8 cellular contexts compared by ENCODE assay signal in genomic region chr1:147494998-147495580, GRCh38. TPM values are rescaled to one million over a fixed set of nuclear protein-coding genes. Genes with fewer than 3 reads are reported as not detected.
DNase-seq lines count a peak whose midpoint lies in the region; ATAC-seq and TF ChIP-seq lines count a peak whose summit lies in the region.

No MANE protein-coding gene starts in this region.

- no peak overlapping the region for H3K4me3 Mint-ChIP-seq in Calu3 (ENCODE audit: low read depth, unreplicated experiment)
- H3K4me3 Mint-ChIP-seq in activated T-cell treated with anti-CD3 and anti-CD28 coated beads, Interleukin-2, amount 50 U/mL, for 4 hours, result no peak overlapping the region

- no peak for TF ChIP-seq POLR2A in suprapubic skin (IDR thresholded peaks at IDR 0.05)

- H3F3A ChIP-seq in PC-3 (ENCODE audit: low read length, unreplicated experiment), result no peaks in the 10 kb centered on the region

- WGBS in suprapubic skin, result 15% methylated on average over 9 of the region's 9 CpGs

- no peak for TF ChIP-seq EP300 in Ishikawa (IDR thresholded peaks at IDR 0.05; ENCODE audit: borderline replicate concordance)
- no peak for TF ChIP-seq EP300 in suprapubic skin (IDR thresholded peaks at IDR 0.05)

- H3K36me3 Mint-ChIP-seq in Calu3 (ENCODE audit: insufficient read depth, unreplicated experiment), result no peaks in the 10 kb centered on the region
- H3K36me3 Mint-ChIP-seq in activated T-cell treated with anti-CD3 and anti-CD28 coated beads, Interleukin-2, amount 50 U/mL, for 4 hours (ENCODE audit: insufficient read depth), result no peaks in the 10 kb centered on the region

- H2AFZ ChIP-seq in PC-3 (ENCODE audit: low read length), result peak overlapping the region; percentile 34

- peak; percentile 78 for DNase-seq in Calu3
- DNase-seq in PC-3, result peak; percentile 91
- DNase-seq in activated T-cell treated with anti-CD3 and anti-CD28 coated beads, Interleukin-2, amount 50 U/mL, for 4 hours, result peak; percentile 68
- DNase-seq in fibroblast of peridontal ligament (ENCODE audit: extremely low read depth), result peak; percentile 84
- peak; percentile 38 for DNase-seq in non-pigmented ciliary epithelial cell (ENCODE audit: low read depth)
- DNase-seq in suprapubic skin (ENCODE audit: low spot score in 2 of 2), result peak; percentile 76 to 82

- POLR2A ChIA-PET in PC-3 (lab: Charles Lee; ENCODE audit: unreplicated experiment), result no interaction called here

- H3K27ac Mint-ChIP-seq in Calu3 (ENCODE audit: unreplicated experiment), result no peak overlapping the region

- H4K20me1 ChIP-seq in PC-3 (ENCODE audit: low read length), result no peaks in the 10 kb centered on the region

- H3K36me3 ChIP-seq in PC-3 (ENCODE audit: low read depth, low read length) (no peaks in the 10 kb centered on the region), suprapubic skin (no peaks in the 10 kb centered on the region)

- H3K27me3 ChIP-seq in PC-3 (ENCODE audit: low read length) (no peaks in the 10 kb centered on the region), suprapubic skin (no peaks in the 10 kb centered on the region)

- ATAC-seq in GM21367 (IDR thresholded peaks at IDR 0.05; ENCODE audit: unreplicated experiment), result peak; percentile 68
- peak; percentile 98 for ATAC-seq in PC-3
- peak; percentile 98 to 99 for ATAC-seq in activated T-cell treated with anti-CD3 and anti-CD28 coated beads, Interleukin-2, amount 50 U/mL, for 4 hours

- H3K9me3 ChIP-seq in PC-3 (ENCODE audit: low read length) (no peaks in the 10 kb centered on the region), suprapubic skin (no peaks in the 10 kb centered on the region)

- intact Hi-C loops in Calu3 (cut with micrococcal nuclease; ENCODE audit: unreplicated experiment), result loop anchor here (1.0 to 5.0 kb wide), 4 partner anchors 20 to 397 kb away; no protein-coding TSS in a partner anchor
- intact Hi-C loops in PC-3 (cut with micrococcal nuclease), result loop anchor here (1.0 to 5.0 kb wide), 6 partner anchors 20 to 396 kb away; a partner anchor contains a TSS

- CTCF ChIA-PET in Calu3 (lab: Charles Lee), result no interaction called here
- CTCF ChIA-PET in PC-3 (lab: Charles Lee), result interaction anchor here (1.1 kb wide), 1 partner anchor 221 kb away, joined by 3 read pairs; no protein-coding TSS in a partner anchor

- H3K4me1 ChIP-seq in PC-3 (ENCODE audit: insufficient read depth, low read length), result no peaks in the 10 kb centered on the region
- H3K4me1 ChIP-seq in suprapubic skin, result peaks cover 8% of the 10 kb centered on the region

- H3K4me1 Mint-ChIP-seq in Calu3 (ENCODE audit: low read depth, unreplicated experiment), result no peaks in the 10 kb centered on the region
- H3K4me1 Mint-ChIP-seq in activated T-cell treated with anti-CD3 and anti-CD28 coated beads, Interleukin-2, amount 50 U/mL, for 4 hours (ENCODE audit: low read depth), result no peaks in the 10 kb centered on the region

- 0 out of 2 replicates have a peak overlapping the region, but pooled peaks have one; percentile 7 for H3K4me2 ChIP-seq in PC-3 (ENCODE audit: low read length)

- no peak overlapping the region for H3K9ac ChIP-seq in PC-3 (ENCODE audit: low read length)

- H3K79me2 ChIP-seq in PC-3 (ENCODE audit: low read length), result no peaks in the 10 kb centered on the region

- H3K27ac ChIP-seq in PC-3 (ENCODE audit: low read length) (no peak overlapping the region), suprapubic skin (no peak overlapping the region)

- BruUV-seq in Calu3 (replicated peaks; lab: Mats Ljungman, UMichigan) (no TSS peak), PC-3 (replicated peaks; lab: Mats Ljungman, UMichigan) (no TSS peak)

- no peaks in the 10 kb centered on the region for H3K9me3 Mint-ChIP-seq in Calu3 (ENCODE audit: low read depth, unreplicated experiment)
- H3K9me3 Mint-ChIP-seq in activated T-cell treated with anti-CD3 and anti-CD28 coated beads, Interleukin-2, amount 50 U/mL, for 4 hours, result no peaks in the 10 kb centered on the region

- TF ChIP-seq CTCF in Calu3 (IDR thresholded peaks at IDR 0.05; ENCODE audit: unreplicated experiment) (peak; percentile 84), PC-3 (conservative IDR thresholded peaks at IDR 0.05; ENCODE audit: low read depth, low read length) (peak; percentile 99), suprapubic skin (IDR thresholded peaks at IDR 0.05) (peak; percentile 81 to 87)

- peak; percentile 99 for TF ChIP-seq RAD21 in Ishikawa (IDR thresholded peaks at IDR 0.05; ENCODE audit: low read depth)

- no peaks in the 10 kb centered on the region for H3K27me3 Mint-ChIP-seq in Calu3 (ENCODE audit: unreplicated experiment)
- H3K27me3 Mint-ChIP-seq in activated T-cell treated with anti-CD3 and anti-CD28 coated beads, Interleukin-2, amount 50 U/mL, for 4 hours (ENCODE audit: low read depth), result peaks cover 5% of the 10 kb centered on the region

- H3K9me2 ChIP-seq in PC-3 (replicated peaks; ENCODE audit: low read length), result no peaks in the 10 kb centered on the region

- no peak overlapping the region for H3K4me3 ChIP-seq in PC-3 (ENCODE audit: low read length)
- H3K4me3 ChIP-seq in suprapubic skin, result no peak overlapping the region

TF ChIP-seq in Ishikawa, 13 proteins besides CTCF, POLR2A, EP300 and RAD21:
- no peak for TF ChIP-seq ZBTB7A (IDR thresholded peaks at IDR 0.05; ENCODE audit: low read depth)
- 0 out of 2 replicates have a peak, but pooled peaks have one; percentile 24 for TF ChIP-seq NFIC (IDR thresholded peaks at IDR 0.05)
- TF ChIP-seq TCF12 (IDR thresholded peaks at IDR 0.05; ENCODE audit: low read depth), result no peak
- TF ChIP-seq TEAD4 (IDR thresholded peaks at IDR 0.05), result no peak
- TF ChIP-seq CREB1 (IDR thresholded peaks at IDR 0.05; ENCODE audit: low read depth), result no peak
- TF ChIP-seq CEBPB (IDR thresholded peaks at IDR 0.05), result no peak
- no peak for TF ChIP-seq REST (IDR thresholded peaks at IDR 0.05; ENCODE audit: low read depth)
- TF ChIP-seq MAX (IDR thresholded peaks at IDR 0.05), result peak; percentile 42; the same call in 1 of the 2 replicates
- TF ChIP-seq TAF1 (IDR thresholded peaks at IDR 0.05; ENCODE audit: low read depth), result no peak
TF ChIP-seq in Ishikawa: peak in this region for 2.

RNA-seq across cellular contexts. Expression of gene BCL9, which starts 46.2 kb away (rescaled TPM):
- total RNA-seq in Calu3 (2022) (24.4 and 25.5 TPM in 2 replicates), PC-3 (2014; rRNA removed) (19.8 and 20.8 TPM in 2 replicates), suprapubic skin (10 to 100 TPM; 11.3 to 22.7 (median 13.1) TPM)
- 10 to 100 TPM; 31.2 to 43.1 (median 42.6) TPM for total RNA-seq in activated T-cell treated with anti-CD3 and anti-CD28 coated beads, Interleukin-2, amount 50 U/mL, for 4 hours

Comparison
In these comparisons a context has a peak if more than half of its experiments do, and no peak if none do; other contexts are left out.
1. DNase-seq: peak in every context shown above with its lines; median percentile 91 in PC-3; 84 in fibroblast of peridontal ligament; 79 in suprapubic skin; 78 in Calu3; 68 in activated T-cell treated with anti-CD3 and anti-CD28 coated beads, Interleukin-2, amount 50 U/mL, for 4 hours; 38 in non-pigmented ciliary epithelial cell.